26 cellular contexts compared by ENCODE assay signal in genomic region chr6:25005010-25005409, GRCh38.
DNase-seq lines count a peak whose midpoint lies in the region; ATAC-seq and TF ChIP-seq lines count a peak whose summit lies in the region.
"Had no signal": no experiment of that assay in that cellular context is flagged by ENCODE, and none has a peak within 500 bp of the region (broad histone marks: within the 10 kb centered on the region; RNA-seq: fewer than 3 reads in every experiment).

No MANE protein-coding gene starts in this region.

- no peak overlapping the region for H3K56ac ChIP-seq in mesendoderm (ENCODE audit: low read length)

- no peak for DNase-seq in activated naive CD4-positive, alpha-beta T cell treated with anti-CD3 and anti-CD28 coated beads, Interleukin-2, amount 10 ng/mL, durations not matched to agents 7 days and 5 days
- no peak for DNase-seq in activated naive CD4-positive, alpha-beta T cell (lab: John Stamatoyannopoulos, UW)
- DNase-seq in mesendoderm: peak; percentile 37
- DNase-seq in upper lobe of right lung: no peak
- DNase-seq in NCI-H510A treated with DMSO at 0.1 percent for 48 hours (lab: John Stamatoyannopoulos, UW): no peak
- DNase-seq in DMS153 treated with DMSO at 0.1 percent for 48 hours (lab: John Stamatoyannopoulos, UW; ENCODE audit: unreplicated experiment): no peak
- DNase-seq in NCI-H2171 (lab: John Stamatoyannopoulos, UW): no peak
- DNase-seq: activated CD4-positive, CD25-positive, alpha-beta regulatory T cell treated with anti-CD3 and anti-CD28 coated beads, Interleukin-2, amount 50 U/mL, for 72 hours; activated naive CD4-positive, alpha-beta T cell treated with anti-CD3 and anti-CD28 coated beads for 36 hours; activated T-cell treated with anti-CD3 and anti-CD28 coated beads, Interleukin-2, amount 50 U/mL, for 4 hours; anterior cingulate cortex; central memory CD4-positive, alpha-beta T cell; dermis blood vessel endothelial cell; GOT3; islet precursor cell; Kasumi-1; NCI-H1694; NCI-H526 treated with DMSO at 0.1 percent for 48 hours; ovary; retina; small intestine; stimulated activated CD4-positive, alpha-beta T cell treated with anti-CD3 and anti-CD28 coated beads, Interleukin-2, amount 100 ng/mL, for 24 hours; substantia nigra; T-helper 1 cell had no signal

- no peaks in the 10 kb centered on the region for H3K79me2 ChIP-seq in mesendoderm (ENCODE audit: control insufficient read depth, insufficient read depth, low read length)

- intact Hi-C loops in upper lobe of right lung (cut with DNase I): no loop called here

- H3K36me3 ChIP-seq in mesendoderm (ENCODE audit: control insufficient read depth, insufficient read depth, low read length) (no peaks in the 10 kb centered on the region), upper lobe of right lung (no peaks in the 10 kb centered on the region)
- H3K36me3 ChIP-seq: ovary had no signal

- CTCF ChIA-PET in activated naive CD4-positive, alpha-beta T cell treated with anti-CD3 and anti-CD28 coated beads, Interleukin-2, amount 10 ng/mL, durations not matched to agents 7 days and 5 days (lab: Charles Lee): interaction anchor here (0.6 to 5.6 kb wide), 6 partner anchors 11 to 148 kb away, joined by 3 to 40 read pairs (median 4); no protein-coding TSS in a partner anchor

- no peaks in the 10 kb centered on the region for H3K4me1 ChIP-seq in mesendoderm (ENCODE audit: control insufficient read depth, low read depth, low read length)
- peaks cover 23% of the 10 kb centered on the region for H3K4me1 ChIP-seq in upper lobe of right lung

- no peak overlapping the region for H3K9ac ChIP-seq in mesendoderm (ENCODE audit: low read length)

- ATAC-seq in activated T-helper 17 cell treated with anti-CD3 and anti-CD28 coated beads, Interleukin-2, amount 50 U/mL, for 72 hours (replicated peaks): no peak
- ATAC-seq in upper lobe of right lung: peak; percentile 62
- ATAC-seq: A549 had no signal

- H3K4me1 Mint-ChIP-seq in activated naive CD4-positive, alpha-beta T cell treated with anti-CD3 and anti-CD28 coated beads, Interleukin-2, amount 10 ng/mL, durations not matched to agents 7 days and 5 days: peaks cover 87% of the 10 kb centered on the region
- H3K4me1 Mint-ChIP-seq in activated T-helper 17 cell treated with anti-CD3 and anti-CD28 coated beads, Interleukin-2, amount 50 U/mL, for 72 hours: peaks cover 62% of the 10 kb centered on the region

- no peaks in the 10 kb centered on the region for H3K9me3 Mint-ChIP-seq in activated naive CD4-positive, alpha-beta T cell treated with anti-CD3 and anti-CD28 coated beads, Interleukin-2, amount 10 ng/mL, durations not matched to agents 7 days and 5 days
- peaks cover 3% of the 10 kb centered on the region for H3K9me3 Mint-ChIP-seq in activated T-helper 17 cell treated with anti-CD3 and anti-CD28 coated beads, Interleukin-2, amount 50 U/mL, for 72 hours
- H3K9me3 Mint-ChIP-seq: activated naive CD4-positive, alpha-beta T cell treated with anti-CD3 and anti-CD28 coated beads for 36 hours; activated T-cell treated with anti-CD3 and anti-CD28 coated beads, Interleukin-2, amount 50 U/mL, for 4 hours had no signal

- H3K4me3 Mint-ChIP-seq in activated naive CD4-positive, alpha-beta T cell treated with anti-CD3 and anti-CD28 coated beads, Interleukin-2, amount 10 ng/mL, durations not matched to agents 7 days and 5 days: no peak overlapping the region
- H3K4me3 Mint-ChIP-seq in activated T-helper 17 cell treated with anti-CD3 and anti-CD28 coated beads, Interleukin-2, amount 50 U/mL, for 72 hours: no peak overlapping the region
- H3K4me3 Mint-ChIP-seq: activated naive CD4-positive, alpha-beta T cell treated with anti-CD3 and anti-CD28 coated beads for 36 hours; activated T-cell treated with anti-CD3 and anti-CD28 coated beads, Interleukin-2, amount 50 U/mL, for 4 hours had no signal

- TF ChIP-seq CTCF in upper lobe of right lung (IDR thresholded peaks at IDR 0.05): no peak

- H2BK5ac ChIP-seq in mesendoderm (ENCODE audit: low read length): no peak overlapping the region

- no peak overlapping the region for H3K4me2 ChIP-seq in mesendoderm (ENCODE audit: low read length)
- H3K4me2 ChIP-seq: A549 had no signal

- no peak overlapping the region for H2BK15ac ChIP-seq in mesendoderm (replicated peaks; ENCODE audit: low read depth)

- H3K18ac ChIP-seq in mesendoderm (ENCODE audit: low read length): no peak overlapping the region

- H3K23ac ChIP-seq in mesendoderm (ENCODE audit: low read length): no peak overlapping the region

- peaks cover 38% of the 10 kb centered on the region for H3K36me3 Mint-ChIP-seq in activated naive CD4-positive, alpha-beta T cell treated with anti-CD3 and anti-CD28 coated beads, Interleukin-2, amount 10 ng/mL, durations not matched to agents 7 days and 5 days
- H3K36me3 Mint-ChIP-seq in activated T-helper 17 cell treated with anti-CD3 and anti-CD28 coated beads, Interleukin-2, amount 50 U/mL, for 72 hours (ENCODE audit: low read depth): peaks cover 7% of the 10 kb centered on the region

- H3K4ac ChIP-seq in mesendoderm (ENCODE audit: low read depth, low read length): no peak overlapping the region

- H3K4me3 ChIP-seq in mesendoderm (ENCODE audit: low read length) (no peak overlapping the region), upper lobe of right lung (no peak overlapping the region)
- H3K4me3 ChIP-seq: A549, ovary had no signal

- no peak overlapping the region for H2BK120ac ChIP-seq in mesendoderm (ENCODE audit: low read depth, low read length)

- no peaks in the 10 kb centered on the region for H3K27me3 ChIP-seq in mesendoderm (ENCODE audit: insufficient read depth, low read length, poor library complexity)
- no peaks in the 10 kb centered on the region for H3K27me3 ChIP-seq in upper lobe of right lung
- H3K27me3 ChIP-seq: ovary had no signal

- no peak overlapping the region for H4K5ac ChIP-seq in mesendoderm (ENCODE audit: low read length)

- WGBS in mesendoderm (ENCODE audit: extremely low coverage, insufficient coverage, low lambda C conversion rate): no CpG with 5 or more reads among the region's 4 CpGs

- H3K79me1 ChIP-seq in mesendoderm (ENCODE audit: low read length): no peaks in the 10 kb centered on the region

- no peak overlapping the region for H2AK5ac ChIP-seq in mesendoderm (ENCODE audit: low read length)

- no peaks in the 10 kb centered on the region for H3K9me3 ChIP-seq in upper lobe of right lung
- H3K9me3 ChIP-seq: A549, ovary had no signal

- H3K27ac ChIP-seq in mesendoderm (ENCODE audit: low read depth, low read length) (no peak overlapping the region), upper lobe of right lung (peak overlapping the region; percentile 94)
- H3K27ac ChIP-seq: ovary had no signal

- peak overlapping the region; percentile 19 for H3K27ac Mint-ChIP-seq in activated naive CD4-positive, alpha-beta T cell treated with anti-CD3 and anti-CD28 coated beads, Interleukin-2, amount 10 ng/mL, durations not matched to agents 7 days and 5 days
- H3K27ac Mint-ChIP-seq in activated T-helper 17 cell treated with anti-CD3 and anti-CD28 coated beads, Interleukin-2, amount 50 U/mL, for 72 hours: peak overlapping the region; percentile 10

- no peak overlapping the region for H4K8ac ChIP-seq in mesendoderm (ENCODE audit: low read depth, low read length)

- no peaks in the 10 kb centered on the region for H3K27me3 Mint-ChIP-seq in activated naive CD4-positive, alpha-beta T cell treated with anti-CD3 and anti-CD28 coated beads, Interleukin-2, amount 10 ng/mL, durations not matched to agents 7 days and 5 days
- no peaks in the 10 kb centered on the region for H3K27me3 Mint-ChIP-seq in activated T-helper 17 cell treated with anti-CD3 and anti-CD28 coated beads, Interleukin-2, amount 50 U/mL, for 72 hours
